Comparison of ENCODE assay signal across 2 cellular contexts in the genomic region with DNA sequence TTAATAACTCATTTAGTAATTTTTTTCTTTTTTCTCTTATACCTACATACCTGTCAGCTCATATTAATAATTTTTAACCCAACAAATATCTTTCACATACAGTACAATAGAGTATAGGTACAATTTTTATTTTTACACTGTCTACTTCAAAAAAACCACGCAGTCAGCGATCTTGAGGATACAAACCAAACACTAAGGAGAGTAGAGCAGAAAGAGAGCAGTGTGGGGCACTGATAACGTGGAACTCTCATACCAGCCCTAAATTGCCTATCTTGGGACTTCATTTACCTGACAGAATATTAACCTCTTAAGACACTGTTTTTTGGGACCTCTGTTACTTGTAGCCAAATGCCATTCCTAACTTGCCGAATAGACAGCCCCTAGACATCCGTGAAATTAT.
TF ChIP-seq lines count a peak whose summit lies in the region.

No MANE protein-coding gene starts in this region.

TF ChIP-seq in IMR-90, 13 proteins besides CTCF, POLR2A, EP300 and RAD21:
- no peak for TF ChIP-seq SMC3 (IDR thresholded peaks at IDR 0.05; ENCODE audit: low read depth, low read length)
- peak; percentile 43 for TF ChIP-seq MAFK (IDR thresholded peaks at IDR 0.05; ENCODE audit: low read depth, low read length)
- TF ChIP-seq, protein P1, sequence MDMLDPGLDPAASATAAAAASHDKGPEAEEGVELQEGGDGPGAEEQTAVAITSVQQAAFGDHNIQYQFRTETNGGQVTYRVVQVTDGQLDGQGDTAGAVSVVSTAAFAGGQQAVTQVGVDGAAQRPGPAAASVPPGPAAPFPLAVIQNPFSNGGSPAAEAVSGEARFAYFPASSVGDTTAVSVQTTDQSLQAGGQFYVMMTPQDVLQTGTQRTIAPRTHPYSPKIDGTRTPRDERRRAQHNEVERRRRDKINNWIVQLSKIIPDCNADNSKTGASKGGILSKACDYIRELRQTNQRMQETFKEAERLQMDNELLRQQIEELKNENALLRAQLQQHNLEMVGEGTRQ (IDR thresholded peaks at IDR 0.05; ENCODE audit: low read depth, low read length) = no peak
- no peak for TF ChIP-seq MXI1 (IDR thresholded peaks at IDR 0.05; ENCODE audit: borderline replicate concordance, low read depth, low read length)
TF ChIP-seq in IMR-90: peak in this region for 1.

TF ChIP-seq in K562, 482 proteins besides CTCF, POLR2A, EP300 and RAD21:
- TF ChIP-seq MAZ (CRISPR knock-in tag; conservative IDR thresholded peaks at IDR 0.05 in 1 of 2, IDR thresholded peaks at IDR 0.05 in 1 of 2) = no peak
- peak; percentile 69 for TF ChIP-seq ARID1B (IDR thresholded peaks at IDR 0.05)
- no peak for TF ChIP-seq SREBF2 (CRISPR knock-in tag; IDR thresholded peaks at IDR 0.05)
- TF ChIP-seq CAMTA2 (CRISPR knock-in tag; conservative IDR thresholded peaks at IDR 0.05) = no peak
- no peak for TF ChIP-seq ASH1L (IDR thresholded peaks at IDR 0.05; ENCODE audit: borderline replicate concordance, low read depth, partially characterized antibody)
- TF ChIP-seq MAFF (IDR thresholded peaks at IDR 0.05; ENCODE audit: low read length) = peak; percentile 85
- TF ChIP-seq EHMT2 (IDR thresholded peaks at IDR 0.05) = peak; percentile 24; the same call in 1 of the 2 replicates
- no peak for TF ChIP-seq SREBF1 (IDR thresholded peaks at IDR 0.05; ENCODE audit: borderline replicate concordance, low read depth, low read length)
- TF ChIP-seq PCBP2 (IDR thresholded peaks at IDR 0.05; ENCODE audit: low read depth, low read length, poor library complexity, severe bottlenecking) = no peak
- TF ChIP-seq NFE2L1 (tag; IDR thresholded peaks at IDR 0.05; ENCODE audit: borderline replicate concordance, low read depth) = no peak
- TF ChIP-seq MBD2 (IDR thresholded peaks at IDR 0.05; ENCODE audit: borderline replicate concordance, low read depth) = no peak
- TF ChIP-seq MAFK (IDR thresholded peaks at IDR 0.05; ENCODE audit: low read length) = peak; percentile 67
- no peak for TF ChIP-seq ESRRA (IDR thresholded peaks at IDR 0.05; ENCODE audit: borderline replicate concordance, low read depth)
- TF ChIP-seq PURB (CRISPR knock-in tag; IDR thresholded peaks at IDR 0.05; ENCODE audit: low read depth) = no peak
- TF ChIP-seq ZNF316 (IDR thresholded peaks at IDR 0.05) = peak; percentile 97
- 0 out of 2 replicates have a peak, but pooled peaks have one; percentile 41 for TF ChIP-seq SMARCA4 (IDR thresholded peaks at IDR 0.05)
- TF ChIP-seq, protein P2, sequence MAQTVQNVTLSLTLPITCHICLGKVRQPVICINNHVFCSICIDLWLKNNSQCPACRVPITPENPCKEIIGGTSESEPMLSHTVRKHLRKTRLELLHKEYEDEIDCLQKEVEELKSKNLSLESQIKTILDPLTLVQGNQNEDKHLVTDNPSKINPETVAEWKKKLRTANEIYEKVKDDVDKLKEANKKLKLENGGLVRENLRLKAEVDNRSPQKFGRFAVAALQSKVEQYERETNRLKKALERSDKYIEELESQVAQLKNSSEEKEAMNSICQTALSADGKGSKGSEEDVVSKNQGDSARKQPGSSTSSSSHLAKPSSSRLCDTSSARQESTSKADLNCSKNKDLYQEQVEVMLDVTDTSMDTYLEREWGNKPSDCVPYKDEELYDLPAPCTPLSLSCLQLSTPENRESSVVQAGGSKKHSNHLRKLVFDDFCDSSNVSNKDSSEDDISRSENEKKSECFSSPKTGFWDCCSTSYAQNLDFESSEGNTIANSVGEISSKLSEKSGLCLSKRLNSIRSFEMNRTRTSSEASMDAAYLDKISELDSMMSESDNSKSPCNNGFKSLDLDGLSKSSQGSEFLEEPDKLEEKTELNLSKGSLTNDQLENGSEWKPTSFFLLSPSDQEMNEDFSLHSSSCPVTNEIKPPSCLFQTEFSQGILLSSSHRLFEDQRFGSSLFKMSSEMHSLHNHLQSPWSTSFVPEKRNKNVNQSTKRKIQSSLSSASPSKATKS (CRISPR knock-in tag; IDR thresholded peaks at IDR 0.05) = no peak
- TF ChIP-seq, protein P3, sequence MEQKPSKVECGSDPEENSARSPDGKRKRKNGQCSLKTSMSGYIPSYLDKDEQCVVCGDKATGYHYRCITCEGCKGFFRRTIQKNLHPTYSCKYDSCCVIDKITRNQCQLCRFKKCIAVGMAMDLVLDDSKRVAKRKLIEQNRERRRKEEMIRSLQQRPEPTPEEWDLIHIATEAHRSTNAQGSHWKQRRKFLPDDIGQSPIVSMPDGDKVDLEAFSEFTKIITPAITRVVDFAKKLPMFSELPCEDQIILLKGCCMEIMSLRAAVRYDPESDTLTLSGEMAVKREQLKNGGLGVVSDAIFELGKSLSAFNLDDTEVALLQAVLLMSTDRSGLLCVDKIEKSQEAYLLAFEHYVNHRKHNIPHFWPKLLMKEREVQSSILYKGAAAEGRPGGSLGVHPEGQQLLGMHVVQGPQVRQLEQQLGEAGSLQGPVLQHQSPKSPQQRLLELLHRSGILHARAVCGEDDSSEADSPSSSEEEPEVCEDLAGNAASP (IDR thresholded peaks at IDR 0.05) = no peak
- TF ChIP-seq ZEB2 (IDR thresholded peaks at IDR 0.05) = no peak
- TF ChIP-seq ARNT (IDR thresholded peaks at IDR 0.05) = no peak
- TF ChIP-seq BHLHE40 (IDR thresholded peaks at IDR 0.05; ENCODE audit: low read length) = no peak
- TF ChIP-seq MED1 (CRISPR knock-in tag; IDR thresholded peaks at IDR 0.05; ENCODE audit: borderline replicate concordance) = no peak
- TF ChIP-seq CBFA2T3 (IDR thresholded peaks at IDR 0.05) = peak; percentile 63
- TF ChIP-seq TCF3 (CRISPR knock-in tag; IDR thresholded peaks at IDR 0.05) = peak; percentile 45; the same call in 1 of the 2 replicates
- TF ChIP-seq DPF2 (IDR thresholded peaks at IDR 0.05) = peak; percentile 53; the same call in 1 of the 2 replicates
- no peak for TF ChIP-seq CHCHD3 (CRISPR knock-in tag; IDR thresholded peaks at IDR 0.05)
- TF ChIP-seq, protein P4, sequence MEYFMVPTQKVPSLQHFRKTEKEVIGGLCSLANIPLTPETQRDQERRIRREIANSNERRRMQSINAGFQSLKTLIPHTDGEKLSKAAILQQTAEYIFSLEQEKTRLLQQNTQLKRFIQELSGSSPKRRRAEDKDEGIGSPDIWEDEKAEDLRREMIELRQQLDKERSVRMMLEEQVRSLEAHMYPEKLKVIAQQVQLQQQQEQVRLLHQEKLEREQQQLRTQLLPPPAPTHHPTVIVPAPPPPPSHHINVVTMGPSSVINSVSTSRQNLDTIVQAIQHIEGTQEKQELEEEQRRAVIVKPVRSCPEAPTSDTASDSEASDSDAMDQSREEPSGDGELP (CRISPR knock-in tag; IDR thresholded peaks at IDR 0.05; ENCODE audit: borderline replicate concordance) = no peak
- peak; percentile 21; the same call in 1 of the 2 replicates for TF ChIP-seq NCOR1 (IDR thresholded peaks at IDR 0.05)
- no peak for TF ChIP-seq ZNF121 (CRISPR knock-in tag; conservative IDR thresholded peaks at IDR 0.05)
- TF ChIP-seq GATAD2B (IDR thresholded peaks at IDR 0.05; ENCODE audit: borderline replicate concordance) = peak; percentile 32; the same call in 1 of the 2 replicates
- no peak for TF ChIP-seq PPARD (CRISPR knock-in tag; IDR thresholded peaks at IDR 0.05)
- TF ChIP-seq C11orf30 (IDR thresholded peaks at IDR 0.05; ENCODE audit: low read depth) = peak; percentile 91
- TF ChIP-seq SMAD2 (IDR thresholded peaks at IDR 0.05; ENCODE audit: low read depth, low read length) = no peak
- TF ChIP-seq FUS (optimal IDR thresholded peaks at IDR 0.05; ENCODE audit: low read depth, low read length) = no peak
- TF ChIP-seq, protein P5, sequence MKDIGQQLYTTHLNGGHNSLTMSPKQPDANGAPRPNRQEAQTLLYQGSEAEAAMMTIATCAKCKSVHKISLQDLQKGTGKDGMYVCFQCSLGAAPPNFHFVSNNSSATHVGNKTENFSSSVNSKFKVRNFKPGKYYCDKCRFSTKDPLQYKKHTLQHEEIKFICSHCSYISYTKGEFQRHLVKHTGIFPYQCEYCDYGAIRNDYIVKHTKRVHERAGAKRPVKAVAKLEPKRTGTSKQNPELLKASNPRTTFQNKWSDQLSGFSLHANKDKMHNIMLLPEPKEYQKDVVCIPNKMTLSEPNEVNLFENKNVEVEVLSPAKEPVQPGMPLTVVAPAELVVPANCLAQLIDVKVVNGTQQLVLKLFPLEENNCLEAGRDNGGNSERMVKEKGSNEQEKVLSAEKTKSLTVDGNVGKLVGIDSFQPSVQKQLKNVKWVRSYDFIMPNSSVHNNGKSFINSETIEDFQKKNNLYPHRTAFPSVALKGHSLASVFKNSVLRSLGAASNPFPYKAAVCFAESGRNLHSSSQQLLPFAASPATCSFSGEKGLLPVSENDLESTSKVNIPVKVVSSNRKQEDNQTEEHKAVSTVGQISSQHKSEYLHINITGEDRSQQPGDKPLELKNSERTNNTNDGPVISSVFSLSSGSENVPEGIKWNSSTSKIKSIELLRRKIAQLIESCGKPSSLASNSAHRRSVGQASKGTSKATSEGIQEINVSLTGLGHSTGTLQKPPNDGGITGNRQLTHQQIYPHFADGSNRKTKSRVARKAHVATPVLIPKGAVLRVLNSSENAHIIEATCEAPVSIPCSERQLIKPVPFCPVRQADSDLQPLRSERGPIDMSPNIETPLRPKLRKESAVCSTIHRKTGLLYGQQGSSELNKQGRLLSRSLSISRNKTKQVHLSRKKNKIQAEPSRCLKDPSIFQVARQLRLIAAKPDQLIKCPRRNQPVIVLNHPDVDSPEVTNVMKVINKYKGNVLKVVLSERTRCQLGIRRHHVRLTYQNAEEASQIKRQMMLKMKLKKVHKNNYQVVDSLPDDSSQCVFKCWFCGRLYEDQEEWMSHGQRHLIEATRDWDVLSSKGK (CRISPR knock-in tag; IDR thresholded peaks at IDR 0.05) = no peak
- TF ChIP-seq TAL1 (IDR thresholded peaks at IDR 0.05) = peak; percentile 35; the same call in 1 of the 2 replicates
- peak; percentile 82 for TF ChIP-seq MAFG (tag; conservative IDR thresholded peaks at IDR 0.05)
- TF ChIP-seq, protein P6, sequence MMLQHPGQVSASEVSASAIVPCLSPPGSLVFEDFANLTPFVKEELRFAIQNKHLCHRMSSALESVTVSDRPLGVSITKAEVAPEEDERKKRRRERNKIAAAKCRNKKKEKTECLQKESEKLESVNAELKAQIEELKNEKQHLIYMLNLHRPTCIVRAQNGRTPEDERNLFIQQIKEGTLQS (IDR thresholded peaks at IDR 0.05) = no peak
- TF ChIP-seq, protein P6 (CRISPR knock-in tag; conservative IDR thresholded peaks at IDR 0.05) = no peak
- no peak for TF ChIP-seq DMBX1 (CRISPR knock-in tag; IDR thresholded peaks at IDR 0.05; ENCODE audit: borderline replicate concordance)
- peak; percentile 24; the same call in 1 of the 2 replicates for TF ChIP-seq TEAD4 (IDR thresholded peaks at IDR 0.05; ENCODE audit: low read length)
- no peak for TF ChIP-seq TEAD4 (CRISPR knock-in tag; IDR thresholded peaks at IDR 0.05; ENCODE audit: borderline replicate concordance)
- no peak for TF ChIP-seq GTF2E2 (tag; IDR thresholded peaks at IDR 0.05)
- peak; percentile 8; the same call in 1 of the 2 replicates for TF ChIP-seq NFIC (IDR thresholded peaks at IDR 0.05)
- TF ChIP-seq NR2F6 (CRISPR knock-in tag; IDR thresholded peaks at IDR 0.05) = no peak
- TF ChIP-seq, protein P7, sequence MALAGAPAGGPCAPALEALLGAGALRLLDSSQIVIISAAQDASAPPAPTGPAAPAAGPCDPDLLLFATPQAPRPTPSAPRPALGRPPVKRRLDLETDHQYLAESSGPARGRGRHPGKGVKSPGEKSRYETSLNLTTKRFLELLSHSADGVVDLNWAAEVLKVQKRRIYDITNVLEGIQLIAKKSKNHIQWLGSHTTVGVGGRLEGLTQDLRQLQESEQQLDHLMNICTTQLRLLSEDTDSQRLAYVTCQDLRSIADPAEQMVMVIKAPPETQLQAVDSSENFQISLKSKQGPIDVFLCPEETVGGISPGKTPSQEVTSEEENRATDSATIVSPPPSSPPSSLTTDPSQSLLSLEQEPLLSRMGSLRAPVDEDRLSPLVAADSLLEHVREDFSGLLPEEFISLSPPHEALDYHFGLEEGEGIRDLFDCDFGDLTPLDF (CRISPR knock-in tag; IDR thresholded peaks at IDR 0.05) = no peak
- TF ChIP-seq, protein P8, sequence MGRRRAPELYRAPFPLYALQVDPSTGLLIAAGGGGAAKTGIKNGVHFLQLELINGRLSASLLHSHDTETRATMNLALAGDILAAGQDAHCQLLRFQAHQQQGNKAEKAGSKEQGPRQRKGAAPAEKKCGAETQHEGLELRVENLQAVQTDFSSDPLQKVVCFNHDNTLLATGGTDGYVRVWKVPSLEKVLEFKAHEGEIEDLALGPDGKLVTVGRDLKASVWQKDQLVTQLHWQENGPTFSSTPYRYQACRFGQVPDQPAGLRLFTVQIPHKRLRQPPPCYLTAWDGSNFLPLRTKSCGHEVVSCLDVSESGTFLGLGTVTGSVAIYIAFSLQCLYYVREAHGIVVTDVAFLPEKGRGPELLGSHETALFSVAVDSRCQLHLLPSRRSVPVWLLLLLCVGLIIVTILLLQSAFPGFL (CRISPR knock-in tag; IDR thresholded peaks at IDR 0.05) = no peak
- no peak for TF ChIP-seq GABPA (tag; conservative IDR thresholded peaks at IDR 0.05; ENCODE audit: low read depth)
- no peak for TF ChIP-seq ZNF224 (CRISPR knock-in tag; IDR thresholded peaks at IDR 0.05)
- TF ChIP-seq, protein P9, sequence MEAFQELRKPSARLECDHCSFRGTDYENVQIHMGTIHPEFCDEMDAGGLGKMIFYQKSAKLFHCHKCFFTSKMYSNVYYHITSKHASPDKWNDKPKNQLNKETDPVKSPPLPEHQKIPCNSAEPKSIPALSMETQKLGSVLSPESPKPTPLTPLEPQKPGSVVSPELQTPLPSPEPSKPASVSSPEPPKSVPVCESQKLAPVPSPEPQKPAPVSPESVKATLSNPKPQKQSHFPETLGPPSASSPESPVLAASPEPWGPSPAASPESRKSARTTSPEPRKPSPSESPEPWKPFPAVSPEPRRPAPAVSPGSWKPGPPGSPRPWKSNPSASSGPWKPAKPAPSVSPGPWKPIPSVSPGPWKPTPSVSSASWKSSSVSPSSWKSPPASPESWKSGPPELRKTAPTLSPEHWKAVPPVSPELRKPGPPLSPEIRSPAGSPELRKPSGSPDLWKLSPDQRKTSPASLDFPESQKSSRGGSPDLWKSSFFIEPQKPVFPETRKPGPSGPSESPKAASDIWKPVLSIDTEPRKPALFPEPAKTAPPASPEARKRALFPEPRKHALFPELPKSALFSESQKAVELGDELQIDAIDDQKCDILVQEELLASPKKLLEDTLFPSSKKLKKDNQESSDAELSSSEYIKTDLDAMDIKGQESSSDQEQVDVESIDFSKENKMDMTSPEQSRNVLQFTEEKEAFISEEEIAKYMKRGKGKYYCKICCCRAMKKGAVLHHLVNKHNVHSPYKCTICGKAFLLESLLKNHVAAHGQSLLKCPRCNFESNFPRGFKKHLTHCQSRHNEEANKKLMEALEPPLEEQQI (IDR thresholded peaks at IDR 0.05) = no peak
